In genomic region chr4:185265942-185266341, GRCh38 we compare ENCODE assay signal across 7 cellular contexts. TPM values are rescaled to one million over a fixed set of nuclear protein-coding genes. Genes with fewer than 3 reads are reported as not detected.
DNase-seq lines count a peak whose midpoint lies in the region; ATAC-seq and TF ChIP-seq lines count a peak whose summit lies in the region.

No MANE protein-coding gene starts in this region.

- H3K18ac ChIP-seq in mesenchymal stem cell (ENCODE audit: low read depth in 1 of 2, low read length in 2 of 2), result no peak overlapping the region

- H2BK5ac ChIP-seq in mesenchymal stem cell (ENCODE audit: low read depth, low read length, poor library complexity, severe bottlenecking), result no peak overlapping the region

- no peak for TF ChIP-seq CTCF in OCI-LY7 (conservative IDR thresholded peaks at IDR 0.05; ENCODE audit: low read length)

- no peak overlapping the region for H3K14ac ChIP-seq in mesenchymal stem cell (ENCODE audit: low read length in 2 of 2)

- CTCF ChIA-PET in OCI-LY7 (lab: Charles Lee; ENCODE audit: unreplicated experiment), result interaction anchor here (0.6 kb wide), 1 partner anchor 57 kb away, joined by 3 read pairs; no protein-coding TSS in a partner anchor

- H3K27ac ChIP-seq in OCI-LY7 (ENCODE audit: low read depth, low read length, poor library complexity, severe bottlenecking) (peak overlapping the region; percentile 79), mesenchymal stem cell (ENCODE audit: low read length, poor library complexity, severe bottlenecking) (peak overlapping the region; percentile 79)

- intact Hi-C loops in OCI-LY7 (cut with micrococcal nuclease; ENCODE audit: unreplicated experiment), result loop anchor here (2.0 kb wide), 1 partner anchor 47 kb away; no protein-coding TSS in a partner anchor

- no peak overlapping the region for H3K9ac ChIP-seq in mesenchymal stem cell (ENCODE audit: low read length)

- 21% methylated on average over 1 of the region's 1 CpG for WGBS in mesenchymal stem cell

- H3K23ac ChIP-seq in mesenchymal stem cell (ENCODE audit: low read length in 2 of 2), result no peak overlapping the region

- H4K20me1 ChIP-seq in OCI-LY7 (ENCODE audit: insufficient read depth, low read length), result no peaks in the 10 kb centered on the region

- H2BK12ac ChIP-seq in mesenchymal stem cell (ENCODE audit: low read length in 2 of 2), result no peak overlapping the region

- no peak overlapping the region for H2AFZ ChIP-seq in OCI-LY7 (ENCODE audit: low read length)
- H2AFZ ChIP-seq in mesenchymal stem cell (ENCODE audit: low read depth, low read length), result no peak overlapping the region

- no peak overlapping the region for H4K91ac ChIP-seq in mesenchymal stem cell (ENCODE audit: low read length)

- peak; percentile 76 for ATAC-seq in GM18873 (IDR thresholded peaks at IDR 0.05; ENCODE audit: low FRiP score, unreplicated experiment)
- peak; percentile 62 for ATAC-seq in HG02870 (IDR thresholded peaks at IDR 0.05; ENCODE audit: unreplicated experiment)

- no TSS peak for BruUV-seq in OCI-LY7 (replicated peaks; lab: Mats Ljungman, UMichigan)

- no peaks in the 10 kb centered on the region for H3K27me3 ChIP-seq in mesenchymal stem cell (ENCODE audit: control insufficient read depth in 1 of 2, insufficient read depth in 1 of 2, low read length in 2 of 2)

- H3K4me1 ChIP-seq in OCI-LY7 (ENCODE audit: insufficient read depth, low read length, poor library complexity, severe bottlenecking) (peaks cover 64% of the 10 kb centered on the region), mesenchymal stem cell (ENCODE audit: control insufficient read depth, insufficient read depth, low read depth, low read length) (peaks cover 6% of the 10 kb centered on the region)

- no peak overlapping the region for H3K4me3 ChIP-seq in OCI-LY7 (ENCODE audit: low read depth, low read length, poor library complexity, severe bottlenecking)
- no peak overlapping the region for H3K4me3 ChIP-seq in mesenchymal stem cell (ENCODE audit: insufficient read depth in 1 of 2, low read depth in 1 of 2, low read length in 2 of 2)

- no peak overlapping the region for H4K8ac ChIP-seq in mesenchymal stem cell (ENCODE audit: low read length)

- DNase-seq in OCI-LY7 (ENCODE audit: low spot score) (peak; percentile 75), mesenchymal stem cell (peak; percentile 74), NCI-H1092 (lab: John Stamatoyannopoulos, UW) (no peak), hypothalamus (lab: John Stamatoyannopoulos, UW) (no peak), midbrain (lab: John Stamatoyannopoulos, UW) (no peak)

- H2AK5ac ChIP-seq in mesenchymal stem cell (ENCODE audit: low read length, severe bottlenecking), result no peak overlapping the region

- H2BK15ac ChIP-seq in mesenchymal stem cell (ENCODE audit: low read depth, poor library complexity, severe bottlenecking), result no peak overlapping the region

- no peak overlapping the region for H2BK120ac ChIP-seq in mesenchymal stem cell (ENCODE audit: low read depth, low read length)

- peaks cover 24% of the 10 kb centered on the region; the same call in 1 of the 2 replicates for H3K79me2 ChIP-seq in OCI-LY7 (ENCODE audit: insufficient read depth, low read depth, low read length)

- H3K4me2 ChIP-seq in OCI-LY7 (ENCODE audit: low read length), result peak overlapping the region; percentile 50
- no peak overlapping the region for H3K4me2 ChIP-seq in mesenchymal stem cell (ENCODE audit: low read length, poor library complexity, severe bottlenecking)

- POLR2A ChIA-PET in OCI-LY7 (lab: Charles Lee), result interaction anchor here (0.6 to 2.1 kb wide), 13 partner anchors 9 to 325 kb away, joined by 3 to 14 read pairs (median 5); no protein-coding TSS in a partner anchor

- H3K79me1 ChIP-seq in mesenchymal stem cell (replicated peaks; ENCODE audit: low read length, poor library complexity, severe bottlenecking), result peaks cover 10% of the 10 kb centered on the region

- no peaks in the 10 kb centered on the region for H3K9me3 ChIP-seq in OCI-LY7 (ENCODE audit: low read length)
- no peaks in the 10 kb centered on the region for H3K9me3 ChIP-seq in mesenchymal stem cell (ENCODE audit: control insufficient read depth, low read length)

- H3K36me3 ChIP-seq in OCI-LY7 (ENCODE audit: insufficient read depth, low read length) (peaks cover 50% of the 10 kb centered on the region), mesenchymal stem cell (ENCODE audit: control insufficient read depth in 1 of 2, insufficient read depth in 2 of 2, low read depth in 1 of 2, low read length in 2 of 2) (peaks cover 0 to 38% of the 10 kb centered on the region in 2 experiments)

- H3K9me2 ChIP-seq in OCI-LY7 (ENCODE audit: insufficient read depth, low read length), result no peaks in the 10 kb centered on the region

- H3K4ac ChIP-seq in mesenchymal stem cell (ENCODE audit: low read depth in 1 of 2, low read length in 2 of 2), result no peak overlapping the region

RNA-seq across cellular contexts. Expression of gene SNX25, which starts 56.5 kb away (rescaled TPM):
- total RNA-seq in OCI-LY7 (2014; rRNA removed; shearing (Covaris generic)), result 33.7 and 35.5 TPM in 2 replicates
- 49.4 and 55.6 TPM in 2 replicates for total RNA-seq in OCI-LY7 (2022)
- 12.1 TPM for polyA plus RNA-seq in mesenchymal stem cell (2013, experiment 1 of 2)
- polyA plus RNA-seq in mesenchymal stem cell (2013, experiment 2 of 2), result 13.1 TPM

Comparison
In these comparisons a context has a peak if more than half of its experiments do, and no peak if none do; other contexts are left out.
1. DNase-seq: peak in OCI-LY7 (single experiment) and mesenchymal stem cell (single experiment); none in NCI-H1092 (single experiment), hypothalamus (0 of 51) and midbrain (single experiment).